Comparison of ENCODE assay signal across 8 cellular contexts in the genomic region with DNA sequence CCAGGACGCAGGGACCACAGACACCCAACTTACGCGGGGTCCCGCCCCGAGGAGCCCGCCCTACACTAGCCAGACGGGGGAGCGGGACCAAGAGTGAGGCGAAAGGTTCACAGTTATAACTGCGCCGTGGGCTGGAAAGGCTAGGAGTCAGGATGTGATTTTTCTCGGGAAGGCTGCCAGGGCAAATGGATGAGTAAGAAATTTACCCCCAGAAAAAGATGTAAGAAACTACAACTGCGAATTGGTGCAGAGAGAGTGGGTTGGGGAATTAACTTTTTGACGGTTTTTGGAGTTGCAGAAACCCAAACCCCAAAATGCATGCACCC. TPM values are rescaled to one million over a fixed set of nuclear protein-coding genes. Genes with fewer than 3 reads are reported as not detected.
A peak's percentile ranks its signal among the peaks of the same experiment; 100 is the strongest.
DNase-seq lines count a peak whose midpoint lies in the region; ATAC-seq and TF ChIP-seq lines count a peak whose summit lies in the region.

No MANE protein-coding gene starts in this region.

- DNase-seq in GM12865 (ENCODE audit: low read depth) (no peak), SK-N-MC (ENCODE audit: low read depth, low spot score) (no peak), foreskin fibroblast (no peak), gastrocnemius medialis (no peak), NCI-H345 treated with DMSO at 0.1 percent for 48 hours (lab: John Stamatoyannopoulos, UW; ENCODE audit: unreplicated experiment) (no peak), left colon (no peak)
- no peak for DNase-seq in activated effector memory CD4-positive, alpha-beta T cell treated with Interleukin-2 at 50 U/mL for 16 hours

- peak overlapping the region; percentile 12 for H3K9ac ChIP-seq in SK-N-MC (ENCODE audit: insufficient read length)

- TF ChIP-seq CTCF in GM12865 (IDR thresholded peaks at IDR 0.05; ENCODE audit: insufficient read depth, low read depth, low read length, missing control alignments) (no peak), foreskin fibroblast (IDR thresholded peaks at IDR 0.05; ENCODE audit: low read depth, low read length) (no peak), gastrocnemius medialis (IDR thresholded peaks at IDR 0.05 in 4 of 5, conservative IDR thresholded peaks at IDR 0.05 in 1 of 5) (peak in 1 of 5 experiments; percentile 35)

- in situ Hi-C loops in gastrocnemius medialis (cut with MboI; ENCODE audit: low sequenced_read_pairs in 4 of 4) = loop anchor here in 3 of 4 donors (5.0 to 10.0 kb wide), 4 partner anchors 103 to 179 kb away; no protein-coding TSS in a partner anchor

- H3K36me3 ChIP-seq in SK-N-MC (ENCODE audit: insufficient read depth, low read length) (no peaks in the 10 kb centered on the region), gastrocnemius medialis (no peaks in the 10 kb centered on the region)

- no peak overlapping the region for H3K27ac ChIP-seq in SK-N-MC
- peak overlapping the region in 2 of 4 donors; percentile 59 to 65 for H3K27ac ChIP-seq in gastrocnemius medialis

- TF ChIP-seq POLR2A in gastrocnemius medialis (IDR thresholded peaks at IDR 0.05) = no peak

- H3K9me3 ChIP-seq in SK-N-MC (ENCODE audit: low read depth, low read length) (no peaks in the 10 kb centered on the region), gastrocnemius medialis (no peaks in the 10 kb centered on the region)

- H3K4me3 ChIP-seq in GM12865 (ENCODE audit: low read depth, low read length) = peak overlapping the region; percentile 52; the same call in 1 of the 2 replicates
- H3K4me3 ChIP-seq in SK-N-MC = peak overlapping the region; percentile 92
- H3K4me3 ChIP-seq in foreskin fibroblast (ENCODE audit: low read depth in 1 of 2, low read length in 2 of 2) = peak overlapping the region; percentile 22 to 51
- H3K4me3 ChIP-seq in gastrocnemius medialis = peak overlapping the region; percentile 59 to 94 (median 64)

- H3K27me3 ChIP-seq in gastrocnemius medialis = peaks cover 13 to 17% (median 17%) of the 10 kb centered on the region in 3 donors

- peaks cover 0 to 9% of the 10 kb centered on the region in 2 donors for H3K4me1 ChIP-seq in gastrocnemius medialis

- intact Hi-C loops in gastrocnemius medialis (cut with DNase I; ENCODE audit: low total_unique reads) (loop anchor here (1.0 to 5.0 kb wide), 4 partner anchors 47 to 183 kb away; no protein-coding TSS in a partner anchor), left colon (cut with DNase I, micrococcal nuclease) (loop anchor here in 1 of 2 donors (10.0 kb wide), 1 partner anchor 93 kb away; no protein-coding TSS in a partner anchor)

- ATAC-seq in gastrocnemius medialis (no peak), GM19397 (IDR thresholded peaks at IDR 0.05; ENCODE audit: unreplicated experiment) (no peak), left colon (no peak)

RNA-seq across cellular contexts. Expression of a gene that starts 1.3 kb away (rescaled TPM):
- total RNA-seq in gastrocnemius medialis = 1 to 10 TPM; 2.1 to 9.1 (median 2.5) TPM
- 10 to 100 TPM in 1 of 2 donors, 1 to 10 TPM in 1; 3.1 to 10.8 TPM for total RNA-seq in left colon

Comparison
In these comparisons a context has a peak if more than half of its experiments do, and no peak if none do; other contexts are left out.
1. H3K4me3 ChIP-seq: peak in every context shown above with its lines; median percentile 92 in SK-N-MC; 64 in gastrocnemius medialis; 52 in GM12865; 36 in foreskin fibroblast.